In genomic region chr5:57784106-57784505, GRCh38 we compare ENCODE assay signal across 13 cellular contexts.
DNase-seq lines count a peak whose midpoint lies in the region; ATAC-seq and TF ChIP-seq lines count a peak whose summit lies in the region.
"Had no signal": no experiment of that assay in that cellular context is flagged by ENCODE, and none has a peak within 500 bp of the region (broad histone marks: within the 10 kb centered on the region; RNA-seq: fewer than 3 reads in every experiment).

No MANE protein-coding gene starts in this region.

- no peak overlapping the region for H3K9ac ChIP-seq in smooth muscle cell (ENCODE audit: low read depth)

- peak overlapping the region; percentile 63 for H3K4me2 ChIP-seq in smooth muscle cell

- H3K79me2 ChIP-seq in smooth muscle cell (ENCODE audit: low read depth): no peaks in the 10 kb centered on the region

- no peaks in the 10 kb centered on the region for H3K36me3 ChIP-seq in heart right ventricle
- no peaks in the 10 kb centered on the region for H3K36me3 ChIP-seq in smooth muscle cell (ENCODE audit: low read depth)
- H3K36me3 ChIP-seq in gastroesophageal sphincter: no peaks in the 10 kb centered on the region

- DNase-seq in GM03348 (ENCODE audit: low spot score) (peak; percentile 27), amniotic epithelial cell (ENCODE audit: low read depth) (peak; percentile 13), heart right ventricle (no peak), smooth muscle cell (lab: John Stamatoyannopoulos, UW; ENCODE audit: unreplicated experiment) (no peak), 8988T (no peak)
- no peak for DNase-seq in activated naive CD4-positive, alpha-beta T cell treated with anti-CD3 and anti-CD28 coated beads, Interleukin-2, amount 50 U/mL, for 72 hours (ENCODE audit: low spot score in 2 of 2)
- no peak for DNase-seq in activated CD4-positive, CD25-positive, alpha-beta regulatory T cell treated with anti-CD3 and anti-CD28 coated beads, Interleukin-2, amount 50 U/mL, for 72 hours
- DNase-seq: activated naive CD8-positive, alpha-beta T cell treated with anti-CD3 and anti-CD28 coated beads, Interleukin-2, amount 50 U/mL, for 24 hours; activated T-cell treated with anti-CD3 and anti-CD28 coated beads, Interleukin-2, amount 50 U/mL, for 72 hours; left colon; NCI-H2171 had no signal

- H3K27me3 ChIP-seq in heart right ventricle: no peaks in the 10 kb centered on the region
- H3K27me3 ChIP-seq in smooth muscle cell (ENCODE audit: low read depth): no peaks in the 10 kb centered on the region
- no peaks in the 10 kb centered on the region for H3K27me3 ChIP-seq in gastroesophageal sphincter

- H3K27ac ChIP-seq in heart right ventricle: peak overlapping the region in 2 of 10 donors; percentile 53 to 74
- peak overlapping the region; percentile 15 for H3K27ac ChIP-seq in smooth muscle cell (ENCODE audit: low read depth)
- peak overlapping the region in 2 of 4 donors; percentile 14 to 22 for H3K27ac ChIP-seq in gastroesophageal sphincter

- H3K4me3 ChIP-seq in heart right ventricle: peak overlapping the region in 6 of 10 donors; percentile 12 to 34 (median 29)
- no peak overlapping the region for H3K4me3 ChIP-seq in smooth muscle cell
- peak overlapping the region in 1 of 2 donors; percentile 6 for H3K4me3 ChIP-seq in gastroesophageal sphincter

- peak overlapping the region; percentile 10 for H2AFZ ChIP-seq in smooth muscle cell (ENCODE audit: low read depth)

- H3K9me3 ChIP-seq in heart right ventricle (no peaks in the 10 kb centered on the region), smooth muscle cell (replicated peaks; ENCODE audit: low read depth) (no peaks in the 10 kb centered on the region), gastroesophageal sphincter (no peaks in the 10 kb centered on the region)

- no peaks in the 10 kb centered on the region for H3K36me3 Mint-ChIP-seq in activated naive CD4-positive, alpha-beta T cell treated with anti-CD3 and anti-CD28 coated beads, Interleukin-2, amount 50 U/mL, for 72 hours

- no peaks in the 10 kb centered on the region for H3F3A ChIP-seq in smooth muscle cell (ENCODE audit: low read depth)

- H3K4me1 ChIP-seq in heart right ventricle (peaks cover 0 to 44% (median 13%) of the 10 kb centered on the region in 9 donors), smooth muscle cell (ENCODE audit: low read depth) (no peaks in the 10 kb centered on the region), gastroesophageal sphincter (peaks cover 0 to 10% (median 0%) of the 10 kb centered on the region in 3 donors)

- no peak overlapping the region for H3K27ac Mint-ChIP-seq in activated naive CD4-positive, alpha-beta T cell treated with anti-CD3 and anti-CD28 coated beads, Interleukin-2, amount 50 U/mL, for 72 hours
- H3K27ac Mint-ChIP-seq: activated naive CD8-positive, alpha-beta T cell treated with anti-CD3 and anti-CD28 coated beads, Interleukin-2, amount 50 U/mL, for 24 hours; activated T-cell treated with anti-CD3 and anti-CD28 coated beads, Interleukin-2, amount 50 U/mL, for 72 hours; B cell had no signal

- ATAC-seq in heart right ventricle (peak in 1 of 8 donors; percentile 28), gastroesophageal sphincter (no peak)
- ATAC-seq in activated naive CD4-positive, alpha-beta T cell treated with anti-CD3 and anti-CD28 coated beads, Interleukin-2, amount 50 U/mL, for 72 hours: no peak
- ATAC-seq: activated naive CD8-positive, alpha-beta T cell treated with anti-CD3 and anti-CD28 coated beads, Interleukin-2, amount 50 U/mL, for 24 hours; activated T-cell treated with anti-CD3 and anti-CD28 coated beads, Interleukin-2, amount 50 U/mL, for 72 hours; left colon had no signal

- TF ChIP-seq CTCF in heart right ventricle (IDR thresholded peaks at IDR 0.05) (no peak), smooth muscle cell (IDR thresholded peaks at IDR 0.05; ENCODE audit: borderline replicate concordance, insufficient read depth, poor library complexity, severe bottlenecking) (no peak), gastroesophageal sphincter (IDR thresholded peaks at IDR 0.05) (no peak)

- no peak for TF ChIP-seq POLR2A in gastroesophageal sphincter (IDR thresholded peaks at IDR 0.05)

- intact Hi-C loops in heart right ventricle (cut with DNase I): loop anchor here in 6 of 10 donors (5.0 to 10.0 kb wide), 6 partner anchors 63 to 678 kb away; partner anchors contain the start of gene PLK2 (in 1 of the 6)

- WGBS in heart right ventricle, 2 donors: 51 to 64% methylated on average over 3 of the region's 3 CpGs
- WGBS in smooth muscle cell (ENCODE audit: low lambda C conversion rate): 44% methylated on average over 3 of the region's 3 CpGs
- 49 to 75% methylated on average over 2 of the region's 3 CpGs for WGBS in gastroesophageal sphincter (ENCODE audit: low coverage in 1 of 2), 2 donors

- H3K9me3 Mint-ChIP-seq in activated naive CD4-positive, alpha-beta T cell treated with anti-CD3 and anti-CD28 coated beads, Interleukin-2, amount 50 U/mL, for 72 hours: no peaks in the 10 kb centered on the region
- H3K9me3 Mint-ChIP-seq: activated naive CD8-positive, alpha-beta T cell treated with anti-CD3 and anti-CD28 coated beads, Interleukin-2, amount 50 U/mL, for 24 hours; activated T-cell treated with anti-CD3 and anti-CD28 coated beads, Interleukin-2, amount 50 U/mL, for 72 hours had no signal

- H4K20me1 ChIP-seq in smooth muscle cell (ENCODE audit: low read depth): no peaks in the 10 kb centered on the region

- no peak for TF ChIP-seq EP300 in gastroesophageal sphincter (IDR thresholded peaks at IDR 0.05)

Comparison
In these comparisons a context has a peak if more than half of its experiments do, and no peak if none do; other contexts are left out.
1. DNase-seq: peak in GM03348 (single experiment) and amniotic epithelial cell (single experiment); none in heart right ventricle (0 of 2), smooth muscle cell (single experiment), activated naive CD4-positive, alpha-beta T cell treated with anti-CD3 and anti-CD28 coated beads, Interleukin-2, amount 50 U/mL, for 72 hours (0 of 2), 8988T (single experiment) and activated CD4-positive, CD25-positive, alpha-beta regulatory T cell treated with anti-CD3 and anti-CD28 coated beads, Interleukin-2, amount 50 U/mL, for 72 hours (single experiment).